In the genomic region with DNA sequence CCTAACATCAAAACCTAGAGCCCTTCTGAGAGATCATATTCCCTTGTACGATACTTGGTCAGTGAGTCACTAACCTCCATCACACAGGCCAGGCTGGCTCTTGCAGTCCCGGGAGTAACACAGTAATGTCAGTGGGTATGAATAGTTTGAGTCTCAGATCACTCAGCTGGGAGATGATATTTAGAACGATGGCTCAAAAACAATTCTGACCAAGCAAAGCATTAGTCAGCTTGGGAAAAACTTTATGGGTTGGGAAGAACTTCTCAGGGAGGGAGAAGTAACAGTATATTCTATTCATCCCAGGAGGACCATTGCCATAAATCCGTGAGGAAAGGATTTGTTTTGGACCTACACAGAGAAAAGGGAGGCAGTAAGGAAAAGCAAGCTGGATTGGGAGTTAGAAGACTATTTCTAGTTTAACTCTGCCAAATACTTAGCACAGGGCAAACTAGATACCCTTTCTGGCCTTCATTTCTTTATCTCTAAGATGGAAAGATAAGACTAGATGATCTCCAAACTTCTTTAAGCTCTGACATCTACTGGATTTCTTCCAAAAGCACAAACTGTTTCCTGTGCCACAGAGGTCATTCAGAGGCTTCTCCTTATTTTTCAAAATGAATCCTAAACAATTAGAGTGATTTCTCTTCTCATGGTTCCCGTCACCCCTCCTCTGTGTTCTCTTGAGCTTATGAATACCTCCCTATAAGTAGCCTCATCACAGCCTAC, we compare ENCODE assay signal across 8 cellular contexts.
DNase-seq lines count a peak whose midpoint lies in the region; ATAC-seq, FAIRE-seq and TF ChIP-seq lines count a peak whose summit lies in the region.

No MANE protein-coding gene starts in this region.

- H3K27ac ChIP-seq in A549 (peak overlapping the region; percentile 66 to 75), HCT116 (ENCODE audit: low read depth, low read length) (peak overlapping the region; percentile 77), lower lobe of right lung (peak overlapping the region; percentile 77), endodermal cell (ENCODE audit: low read depth, low read length) (no peak overlapping the region)

- H3K27me3 ChIP-seq in HCT116 (ENCODE audit: insufficient read depth, low read length) (no peaks in the 10 kb centered on the region), lower lobe of right lung (ENCODE audit: low read depth) (no peaks in the 10 kb centered on the region), endodermal cell (ENCODE audit: control insufficient read depth, insufficient read depth, low read length, poor library complexity, severe bottlenecking) (no peaks in the 10 kb centered on the region)

- no peaks in the 10 kb centered on the region for H3K27me3 Mint-ChIP-seq in endodermal cell (ENCODE audit: insufficient read depth)

- H3K9me3 ChIP-seq in A549: no peaks in the 10 kb centered on the region
- no peaks in the 10 kb centered on the region for H3K9me3 ChIP-seq in HCT116 (ENCODE audit: control insufficient read depth in 1 of 2, insufficient read depth in 1 of 2, low read depth in 1 of 2, low read length in 2 of 2)
- H3K9me3 ChIP-seq in lower lobe of right lung: no peaks in the 10 kb centered on the region
- no peaks in the 10 kb centered on the region for H3K9me3 ChIP-seq in endodermal cell (ENCODE audit: control insufficient read depth, low read length)

- H3K4me2 ChIP-seq in A549: peak overlapping the region; percentile 66
- peak overlapping the region; percentile 68 for H3K4me2 ChIP-seq in HCT116 (ENCODE audit: low read length)

- TSS peak; percentile 73 for BruUV-seq in HCT116 (replicated peaks; lab: Mats Ljungman, UMichigan)

- H3K9ac ChIP-seq in HCT116 (ENCODE audit: low read length) (peak overlapping the region; percentile 25), endodermal cell (ENCODE audit: extremely low read depth, low read length, poor library complexity, severe bottlenecking) (no peak overlapping the region)

- H3K4me1 Mint-ChIP-seq in endodermal cell: peaks cover 22% of the 10 kb centered on the region

- CTCF ChIA-PET in A549 (lab: Yijun Ruan, JAX): interaction anchor here (0.8 to 13.0 kb wide), 5 partner anchors 16 to 70 kb away, joined by 3 to 85 read pairs (median 4); no protein-coding TSS in a partner anchor
- CTCF ChIA-PET in HCT116 (lab: Charles Lee): interaction anchor here (0.6 to 0.9 kb wide), 2 partner anchors 20 to 533 kb away, joined by 3 read pairs; no protein-coding TSS in a partner anchor

- H4K20me1 ChIP-seq in HCT116 (ENCODE audit: insufficient read depth): no peaks in the 10 kb centered on the region

- H3K27ac Mint-ChIP-seq in endodermal cell: no peak overlapping the region

- no peak for TF ChIP-seq EP300 in A549 (IDR thresholded peaks at IDR 0.05)

- DNase-seq in A549 (ENCODE audit: low read depth in 1 of 2, low spot score in 1 of 2) (peak; percentile 54 to 73), HCT116 (ENCODE audit: low read depth, low spot score) (peak; percentile 85), astrocyte of the hippocampus (ENCODE audit: low read depth, low spot score) (peak; percentile 94), lower lobe of right lung (no peak), endodermal cell (no peak), OCI-M2 (lab: John Stamatoyannopoulos, UW; ENCODE audit: unreplicated experiment) (no peak)

- FAIRE-seq in A549 (lab: Jason Lieb, UNC): peak; percentile 51

- H2AFZ ChIP-seq in HCT116 (ENCODE audit: low read depth, low read length, poor library complexity, severe bottlenecking): peak overlapping the region; percentile 90

- peaks cover 45% of the 10 kb centered on the region for H3K4me1 ChIP-seq in A549
- H3K4me1 ChIP-seq in HCT116 (ENCODE audit: control insufficient read depth in 1 of 2, insufficient read depth in 2 of 2, low read length in 2 of 2): peaks cover 66 to 92% of the 10 kb centered on the region in 2 experiments
- H3K4me1 ChIP-seq in lower lobe of right lung: peaks cover 52% of the 10 kb centered on the region
- H3K4me1 ChIP-seq in endodermal cell (ENCODE audit: control insufficient read depth, insufficient read depth, low read length): peaks cover 4% of the 10 kb centered on the region

- no peak for TF ChIP-seq RAD21 in A549 (conservative IDR thresholded peaks at IDR 0.05 in 1 of 2, IDR thresholded peaks at IDR 0.05 in 1 of 2)
- TF ChIP-seq RAD21 in HCT116 (IDR thresholded peaks at IDR 0.05; ENCODE audit: low read depth): no peak; the same call in 1 of the 2 replicates

- TF ChIP-seq POLR2A in A549 (IDR thresholded peaks at IDR 0.05; ENCODE audit: low read length): no peak
- no peak for TF ChIP-seq POLR2A in HCT116 (IDR thresholded peaks at IDR 0.05; ENCODE audit: borderline replicate concordance, extremely low read depth, insufficient read depth, insufficient read length)

- H3K36me3 ChIP-seq in HCT116 (ENCODE audit: control insufficient read depth in 1 of 2, insufficient read depth in 2 of 2, low read length in 2 of 2) (no peaks in the 10 kb centered on the region), lower lobe of right lung (no peaks in the 10 kb centered on the region), endodermal cell (ENCODE audit: control insufficient read depth, insufficient read depth, low read length) (no peaks in the 10 kb centered on the region)

- TF ChIP-seq CTCF in A549 (IDR thresholded peaks at IDR 0.05) (no peak), HCT116 (IDR thresholded peaks at IDR 0.05 in 2 of 3, conservative IDR thresholded peaks at IDR 0.05 in 1 of 3; ENCODE audit: borderline replicate concordance in 1 of 3, insufficient read depth in 1 of 3, low read depth in 2 of 3, low read length in 2 of 3) (no peak), lower lobe of right lung (IDR thresholded peaks at IDR 0.05) (no peak), endodermal cell (conservative IDR thresholded peaks at IDR 0.05) (no peak)

- 24% methylated on average over 5 of the region's 5 CpGs for whole genome bisulfite sequencing in A549 (ENCODE audit: missing lambda C conversion rate)
- 83 to 92% methylated on average over 2 to 5 of the region's 5 CpGs for WGBS in endodermal cell (ENCODE audit: insufficient coverage in 1 of 2, insufficient read length in 1 of 2), 2 experiments

- H3K79me2 ChIP-seq in HCT116 (ENCODE audit: insufficient read depth, low read length): no peaks in the 10 kb centered on the region

- POLR2A ChIA-PET in A549 (lab: Yijun Ruan, JAX): interaction anchor here (1.6 kb wide), 1 partner anchor 70 kb away, joined by 5 read pairs; no protein-coding TSS in a partner anchor
- POLR2A ChIA-PET in HCT116 (lab: Charles Lee): interaction anchor here (0.6 to 2.3 kb wide), 5 partner anchors 11 to 21 kb away, joined by 3 to 10 read pairs (median 3); no protein-coding TSS in a partner anchor

- H3K9me2 ChIP-seq in HCT116 (ENCODE audit: insufficient read depth): no peaks in the 10 kb centered on the region

- RAD21 ChIA-PET in HCT116 (lab: Charles Lee; ENCODE audit: low non-redundant PET in 1 of 2, low total read pairs in 2 of 2, uncharacterized antibody in 2 of 2, unreplicated experiment in 2 of 2): no interaction called here

- no peak overlapping the region for H3K4me3 Mint-ChIP-seq in endodermal cell

- H3K4me3 ChIP-seq in A549 (no peak overlapping the region), HCT116 (replicated peaks in 1 of 2; ENCODE audit: low read depth in 1 of 2, low read length in 2 of 2) (peak overlapping the region in 1 of 2 experiments; percentile 27; a peak in 2 of 4 replicates), lower lobe of right lung (no peak overlapping the region), endodermal cell (ENCODE audit: low read length) (no peak overlapping the region)

- no peaks in the 10 kb centered on the region for H3K9me3 Mint-ChIP-seq in endodermal cell

- ATAC-seq in A549 (peak; percentile 97), HCT116 (peak; percentile 90), lower lobe of right lung (peak; percentile 30 to 73), HG03196 (IDR thresholded peaks at IDR 0.05; ENCODE audit: unreplicated experiment) (no peak), HG03342 (IDR thresholded peaks at IDR 0.05; ENCODE audit: unreplicated experiment) (no peak)

- intact Hi-C loops in HCT116 (cut with micrococcal nuclease): no loop called here
- intact Hi-C loops in lower lobe of right lung (cut with DNase I): no loop called here

- H3K36me3 Mint-ChIP-seq in endodermal cell (ENCODE audit: low read depth): no peaks in the 10 kb centered on the region

TF ChIP-seq in A549, 52 proteins besides CTCF, POLR2A, EP300 and RAD21:
- TF ChIP-seq NR3C1 (IDR thresholded peaks at IDR 0.05): no peak
- no peak for TF ChIP-seq ZFP36 (IDR thresholded peaks at IDR 0.05; ENCODE audit: borderline replicate concordance, partially characterized antibody)
- TF ChIP-seq, protein P1, sequence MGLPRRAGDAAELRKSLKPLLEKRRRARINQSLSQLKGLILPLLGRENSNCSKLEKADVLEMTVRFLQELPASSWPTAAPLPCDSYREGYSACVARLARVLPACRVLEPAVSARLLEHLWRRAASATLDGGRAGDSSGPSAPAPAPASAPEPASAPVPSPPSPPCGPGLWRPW (IDR thresholded peaks at IDR 0.05): no peak
- TF ChIP-seq GATA3 (IDR thresholded peaks at IDR 0.05; ENCODE audit: borderline replicate concordance): 0 out of 2 replicates have a peak, but pooled peaks have one; percentile 8
- TF ChIP-seq FOSL2 (IDR thresholded peaks at IDR 0.05): no peak
- peak; percentile 53 for TF ChIP-seq FOSL2 (CRISPR knock-in tag; IDR thresholded peaks at IDR 0.05)
- TF ChIP-seq JUNB (IDR thresholded peaks at IDR 0.05): peak; percentile 36; the same call in 1 of the 2 replicates
- no peak for TF ChIP-seq KDM5A (IDR thresholded peaks at IDR 0.05)
- TF ChIP-seq MYC (IDR thresholded peaks at IDR 0.05; ENCODE audit: borderline replicate concordance, low read length): no peak

TF ChIP-seq in HCT116, 20 proteins besides CTCF, POLR2A, EP300 and RAD21 (continues in another document):
- TF ChIP-seq, protein P2, sequence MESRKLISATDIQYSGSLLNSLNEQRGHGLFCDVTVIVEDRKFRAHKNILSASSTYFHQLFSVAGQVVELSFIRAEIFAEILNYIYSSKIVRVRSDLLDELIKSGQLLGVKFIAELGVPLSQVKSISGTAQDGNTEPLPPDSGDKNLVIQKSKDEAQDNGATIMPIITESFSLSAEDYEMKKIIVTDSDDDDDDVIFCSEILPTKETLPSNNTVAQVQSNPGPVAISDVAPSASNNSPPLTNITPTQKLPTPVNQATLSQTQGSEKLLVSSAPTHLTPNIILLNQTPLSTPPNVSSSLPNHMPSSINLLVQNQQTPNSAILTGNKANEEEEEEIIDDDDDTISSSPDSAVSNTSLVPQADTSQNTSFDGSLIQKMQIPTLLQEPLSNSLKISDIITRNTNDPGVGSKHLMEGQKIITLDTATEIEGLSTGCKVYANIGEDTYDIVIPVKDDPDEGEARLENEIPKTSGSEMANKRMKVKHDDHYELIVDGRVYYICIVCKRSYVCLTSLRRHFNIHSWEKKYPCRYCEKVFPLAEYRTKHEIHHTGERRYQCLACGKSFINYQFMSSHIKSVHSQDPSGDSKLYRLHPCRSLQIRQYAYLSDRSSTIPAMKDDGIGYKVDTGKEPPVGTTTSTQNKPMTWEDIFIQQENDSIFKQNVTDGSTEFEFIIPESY (IDR thresholded peaks at IDR 0.05; ENCODE audit: extremely low read depth, insufficient replicate concordance, low read length): peak; percentile 20
- TF ChIP-seq ATF3 (IDR thresholded peaks at IDR 0.05): no peak
- no peak; the same call in 1 of the 2 replicates for TF ChIP-seq SRF (IDR thresholded peaks at IDR 0.05; ENCODE audit: low read depth)

Comparison
In these comparisons a context has a peak if more than half of its experiments do, and no peak if none do; other contexts are left out.
1. ATAC-seq: peak in A549 (2 of 2), HCT116 (single experiment) and lower lobe of right lung (2 of 2); none in HG03196 (single experiment) and HG03342 (single experiment).
2. DNase-seq: peak in A549 (2 of 2), HCT116 (single experiment) and astrocyte of the hippocampus (single experiment); none in lower lobe of right lung (single experiment), endodermal cell (single experiment) and OCI-M2 (single experiment).
3. Of the 6 proteins assayed by ChIP-seq in both A549 and HCT116: peak only in A549: none; only in HCT116: CEBPB and MAX; in both: none; in neither: 4.